24 cellular contexts compared by ENCODE assay signal in the genomic region with DNA sequence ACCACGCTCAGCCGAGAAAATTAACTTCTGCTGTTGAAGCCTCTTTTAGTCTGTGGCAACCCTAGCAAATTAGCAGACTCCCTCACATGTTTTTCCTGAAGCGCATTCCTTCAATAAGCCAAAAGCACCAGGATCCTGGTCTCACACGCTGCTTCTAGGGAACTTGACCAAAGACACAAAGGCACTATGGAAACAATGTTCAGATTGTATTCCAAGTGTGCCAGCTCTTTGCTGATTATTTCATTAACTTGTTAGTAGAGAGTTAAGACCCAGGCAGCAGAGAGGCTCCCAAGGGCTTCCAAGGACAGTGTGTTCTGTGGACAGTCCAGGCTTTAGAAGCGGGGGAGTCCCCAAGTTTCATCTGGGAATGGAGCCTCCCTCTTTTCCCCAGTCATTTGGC.
DNase-seq lines count a peak whose midpoint lies in the region; ATAC-seq and TF ChIP-seq lines count a peak whose summit lies in the region.
"Had no signal": no experiment of that assay in that cellular context is flagged by ENCODE, and none has a peak within 500 bp of the region (broad histone marks: within the 10 kb centered on the region; RNA-seq: fewer than 3 reads in every experiment).

No MANE protein-coding gene starts in this region.

- H3F3A ChIP-seq in smooth muscle cell (ENCODE audit: low read depth), result peaks cover 4% of the 10 kb centered on the region

- H3K9me3 Mint-ChIP-seq in activated T-helper 17 cell treated with anti-CD3 and anti-CD28 coated beads, Interleukin-2, amount 50 U/mL, for 72 hours, result no peaks in the 10 kb centered on the region
- H3K9me3 Mint-ChIP-seq: activated CD4-positive, alpha-beta T cell treated with anti-CD3 and anti-CD28 coated beads, Interleukin-2, amount 10 ng/mL, durations not matched to agents 7 days and 5 days; activated T-helper 1 cell treated with anti-CD3 and anti-CD28 coated beads, Interleukin-12 subunit alpha, Interleukin-12 subunit beta, Interleukin-2, Interleukin-4 antibody, amounts not matched to agents 30 ng/mL and 10 ng/mL and 1 ng/mL, durations not matched to agents 14 hours and 24 hours and 36 hours had no signal

- peak overlapping the region; percentile 33 for H3K4me2 ChIP-seq in smooth muscle cell
- H3K4me2 ChIP-seq: BLaER1, KMS-11 had no signal

- intact Hi-C loops in Right ventricle myocardium inferior (cut with DNase I), result loop anchor here (5.0 kb wide), 1 partner anchor 41 kb away; no protein-coding TSS in a partner anchor
- intact Hi-C loops in left cardiac atrium (cut with DNase I), result no loop called here

- H3K36me3 ChIP-seq in WERI-Rb-1 (no peaks in the 10 kb centered on the region), smooth muscle cell (ENCODE audit: low read depth) (no peaks in the 10 kb centered on the region)
- H3K36me3 ChIP-seq: BLaER1, left lung, ovary, Peyer's patch had no signal

- peak overlapping the region; percentile 48 for H2AFZ ChIP-seq in smooth muscle cell (ENCODE audit: low read depth)

- peaks cover 4% of the 10 kb centered on the region for H3K4me1 ChIP-seq in smooth muscle cell (ENCODE audit: low read depth)
- H3K4me1 ChIP-seq: Peyer's patch had no signal

- no peak overlapping the region for H3K27ac Mint-ChIP-seq in activated T-helper 17 cell treated with anti-CD3 and anti-CD28 coated beads, Interleukin-2, amount 50 U/mL, for 72 hours
- H3K27ac Mint-ChIP-seq: activated CD4-positive, alpha-beta T cell treated with anti-CD3 and anti-CD28 coated beads, Interleukin-2, amount 10 ng/mL, durations not matched to agents 7 days and 5 days; activated CD8-positive, alpha-beta memory T cell treated with anti-CD3 and anti-CD28 coated beads, Interleukin-2, amount 10 ng/mL, durations not matched to agents 7 days and 5 days; activated T-helper 1 cell treated with anti-CD3 and anti-CD28 coated beads, Interleukin-12 subunit alpha, Interleukin-12 subunit beta, Interleukin-2, Interleukin-4 antibody, amounts not matched to agents 30 ng/mL and 10 ng/mL and 1 ng/mL, durations not matched to agents 14 hours and 24 hours and 36 hours; natural killer cell treated with Interleukin-12 subunit alpha and Interleukin-12 subunit beta and Interleukin-15 and Interleukin-18, amount 100 ng/mL, for 72 hours had no signal

- in situ Hi-C loops in KBM-7 (cut with MboI; ENCODE audit: low pct_unique_long_range_greater_than_20kb, low sequenced_read_pairs), result no loop called here

- DNase-seq in Right ventricle myocardium inferior (ENCODE audit: missing footprints) (no peak), left cardiac atrium (no peak), WERI-Rb-1 (peak; percentile 35), fibroblast of pulmonary artery (ENCODE audit: low read depth) (peak; percentile 25), smooth muscle cell (lab: John Stamatoyannopoulos, UW; ENCODE audit: unreplicated experiment) (no peak), KBM-7 (no peak), NCI-H1436 (lab: John Stamatoyannopoulos, UW) (no peak)
- DNase-seq: activated CD4-positive, alpha-beta T cell treated with anti-CD3 and anti-CD28 coated beads, Interleukin-2, amount 10 ng/mL, durations not matched to agents 7 days and 5 days; activated CD8-positive, alpha-beta memory T cell treated with anti-CD3 and anti-CD28 coated beads, Interleukin-2, amount 10 ng/mL, durations not matched to agents 7 days and 5 days; activated naive CD4-positive, alpha-beta T cell treated with anti-CD3 and anti-CD28 coated beads, Interleukin-2, amount 50 U/mL, for 16 hours; COR-L47; left lung; NCI-H1436 treated with DMSO at 0.1 percent for 48 hours; NCI-H510A treated with DMSO at 0.1 percent for 48 hours; Peyer's patch had no signal

- no peaks in the 10 kb centered on the region for H3K79me2 ChIP-seq in smooth muscle cell (ENCODE audit: low read depth)

- H3K4me3 Mint-ChIP-seq in activated T-helper 17 cell treated with anti-CD3 and anti-CD28 coated beads, Interleukin-2, amount 50 U/mL, for 72 hours, result no peak overlapping the region
- H3K4me3 Mint-ChIP-seq: activated CD4-positive, alpha-beta T cell treated with anti-CD3 and anti-CD28 coated beads, Interleukin-2, amount 10 ng/mL, durations not matched to agents 7 days and 5 days; activated CD8-positive, alpha-beta memory T cell treated with anti-CD3 and anti-CD28 coated beads, Interleukin-2, amount 10 ng/mL, durations not matched to agents 7 days and 5 days; activated T-helper 1 cell treated with anti-CD3 and anti-CD28 coated beads, Interleukin-12 subunit alpha, Interleukin-12 subunit beta, Interleukin-2, Interleukin-4 antibody, amounts not matched to agents 30 ng/mL and 10 ng/mL and 1 ng/mL, durations not matched to agents 14 hours and 24 hours and 36 hours; natural killer cell treated with Interleukin-12 subunit alpha and Interleukin-12 subunit beta and Interleukin-15 and Interleukin-18, amount 100 ng/mL, for 72 hours had no signal

- H3K27ac ChIP-seq in WERI-Rb-1 (peak overlapping the region; percentile 17; the same call in 1 of the 2 replicates), smooth muscle cell (ENCODE audit: low read depth) (peak overlapping the region; percentile 39)
- H3K27ac ChIP-seq: BLaER1, epithelial cell of prostate, KMS-11, left lung, ovary, Peyer's patch had no signal

- TF ChIP-seq CTCF in WERI-Rb-1 (IDR thresholded peaks at IDR 0.05; ENCODE audit: low read depth, low read length), result no peak
- TF ChIP-seq CTCF in fibroblast of pulmonary artery (IDR thresholded peaks at IDR 0.05; ENCODE audit: low read length, missing control alignments), result no peak
- TF ChIP-seq CTCF in smooth muscle cell (IDR thresholded peaks at IDR 0.05; ENCODE audit: borderline replicate concordance, insufficient read depth, poor library complexity, severe bottlenecking), result no peak

- H3K9me3 ChIP-seq in WERI-Rb-1 (ENCODE audit: severe bottlenecking) (peaks cover 3% of the 10 kb centered on the region), smooth muscle cell (replicated peaks; ENCODE audit: low read depth) (no peaks in the 10 kb centered on the region)
- H3K9me3 ChIP-seq: left lung, ovary, Peyer's patch had no signal

- peak; percentile 27 for ATAC-seq in Right ventricle myocardium inferior
- no peak for ATAC-seq in left cardiac atrium
- ATAC-seq in activated T-helper 17 cell treated with anti-CD3 and anti-CD28 coated beads, Interleukin-2, amount 50 U/mL, for 72 hours (replicated peaks), result no peak
- ATAC-seq: activated CD8-positive, alpha-beta memory T cell treated with anti-CD3 and anti-CD28 coated beads, Interleukin-2, amount 10 ng/mL, durations not matched to agents 7 days and 5 days; GM12878; left lung; natural killer cell treated with Interleukin-12 subunit alpha and Interleukin-12 subunit beta and Interleukin-15 and Interleukin-18, amount 100 ng/mL, for 72 hours; SK-N-SH treated with all-trans-retinoic acid at 6 μM for 48 hours had no signal

- H3K27me3 Mint-ChIP-seq in activated T-helper 17 cell treated with anti-CD3 and anti-CD28 coated beads, Interleukin-2, amount 50 U/mL, for 72 hours, result peaks cover 5% of the 10 kb centered on the region
- H3K27me3 Mint-ChIP-seq: activated CD4-positive, alpha-beta T cell treated with anti-CD3 and anti-CD28 coated beads, Interleukin-2, amount 10 ng/mL, durations not matched to agents 7 days and 5 days; activated CD8-positive, alpha-beta memory T cell treated with anti-CD3 and anti-CD28 coated beads, Interleukin-2, amount 10 ng/mL, durations not matched to agents 7 days and 5 days; natural killer cell treated with Interleukin-12 subunit alpha and Interleukin-12 subunit beta and Interleukin-15 and Interleukin-18, amount 100 ng/mL, for 72 hours had no signal

- H3K36me3 Mint-ChIP-seq in activated T-helper 17 cell treated with anti-CD3 and anti-CD28 coated beads, Interleukin-2, amount 50 U/mL, for 72 hours (ENCODE audit: low read depth), result no peaks in the 10 kb centered on the region
- H3K36me3 Mint-ChIP-seq: activated CD8-positive, alpha-beta memory T cell treated with anti-CD3 and anti-CD28 coated beads, Interleukin-2, amount 10 ng/mL, durations not matched to agents 7 days and 5 days; natural killer cell treated with Interleukin-12 subunit alpha and Interleukin-12 subunit beta and Interleukin-15 and Interleukin-18, amount 100 ng/mL, for 72 hours had no signal

- 30% methylated on average over 5 of the region's 5 CpGs for WGBS in smooth muscle cell (ENCODE audit: low lambda C conversion rate)

- H3K9ac ChIP-seq in smooth muscle cell (ENCODE audit: low read depth), result no peak overlapping the region
- H3K9ac ChIP-seq: BLaER1, KMS-11 had no signal

- H3K4me3 ChIP-seq in WERI-Rb-1 (ENCODE audit: low read depth, low read length) (no peak overlapping the region), fibroblast of pulmonary artery (replicated peaks; ENCODE audit: low read depth, low read length) (no peak overlapping the region), smooth muscle cell (no peak overlapping the region)
- H3K4me3 ChIP-seq: BLaER1, GM12878, left lung, ovary, Peyer's patch had no signal

- H3K27me3 ChIP-seq in WERI-Rb-1 (ENCODE audit: insufficient read depth, low read depth, severe bottlenecking), result no peaks in the 10 kb centered on the region
- no peaks in the 10 kb centered on the region for H3K27me3 ChIP-seq in smooth muscle cell (ENCODE audit: low read depth)
- H3K27me3 ChIP-seq: BLaER1, left lung, ovary, Peyer's patch had no signal

- no peaks in the 10 kb centered on the region for H3K4me1 Mint-ChIP-seq in activated T-helper 17 cell treated with anti-CD3 and anti-CD28 coated beads, Interleukin-2, amount 50 U/mL, for 72 hours
- H3K4me1 Mint-ChIP-seq: activated CD8-positive, alpha-beta memory T cell treated with anti-CD3 and anti-CD28 coated beads, Interleukin-2, amount 10 ng/mL, durations not matched to agents 7 days and 5 days had no signal

- no peaks in the 10 kb centered on the region for H4K20me1 ChIP-seq in smooth muscle cell (ENCODE audit: low read depth)
- H4K20me1 ChIP-seq: BLaER1 had no signal

Comparison
In these comparisons a context has a peak if more than half of its experiments do, and no peak if none do; other contexts are left out.
1. DNase-seq: peak in WERI-Rb-1 (single experiment) and fibroblast of pulmonary artery (single experiment); none in Right ventricle myocardium inferior (single experiment), left cardiac atrium (single experiment), smooth muscle cell (single experiment), KBM-7 (single experiment) and NCI-H1436 (single experiment).